13 cellular contexts compared by ENCODE assay signal in the genomic region with DNA sequence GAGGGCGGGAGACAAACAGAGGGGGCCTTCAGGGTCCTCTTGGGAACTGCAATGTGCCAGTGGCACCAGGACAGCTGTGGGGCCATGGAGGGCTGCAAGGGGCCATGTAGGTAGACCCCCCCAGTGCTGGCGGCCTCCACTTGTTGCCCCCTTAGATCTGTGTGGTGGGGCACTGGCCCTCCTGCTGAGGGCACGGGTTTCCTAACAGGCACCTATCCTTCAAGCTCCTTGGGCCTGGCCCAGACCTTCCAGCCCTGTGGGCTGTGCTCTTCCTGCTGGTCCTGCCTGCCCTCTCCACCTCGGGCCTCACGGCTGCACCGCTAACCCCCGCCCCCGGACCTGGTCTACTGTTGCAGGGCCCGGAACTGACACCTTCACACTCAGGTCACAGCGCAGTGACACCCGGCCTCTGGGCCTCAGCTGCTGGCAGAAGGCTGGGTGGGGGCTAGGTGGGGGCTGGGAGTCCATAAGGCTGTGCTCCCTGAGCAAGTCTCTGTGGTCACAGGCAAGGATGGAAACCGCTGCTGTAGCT. TPM values are rescaled to one million over a fixed set of nuclear protein-coding genes. Genes with fewer than 3 reads are reported as not detected.
DNase-seq lines count a peak whose midpoint lies in the region; ATAC-seq and TF ChIP-seq lines count a peak whose summit lies in the region.
"Had no signal": no experiment of that assay in that cellular context is flagged by ENCODE, and none has a peak within 500 bp of the region (broad histone marks: within the 10 kb centered on the region; RNA-seq: fewer than 3 reads in every experiment).

No MANE protein-coding gene starts in this region.

- no peak overlapping the region for H3K27ac ChIP-seq in left lung
- H3K27ac ChIP-seq in spleen, result peak overlapping the region in 7 of 8 donors; percentile 36 to 81 (median 71)
- H3K27ac ChIP-seq: A549, SK-N-MC had no signal

- no peaks in the 10 kb centered on the region for H3K27me3 Mint-ChIP-seq in activated CD8-positive, alpha-beta T cell treated with anti-CD3 and anti-CD28 coated beads for 36 hours
- H3K27me3 Mint-ChIP-seq in activated CD8-positive, alpha-beta T cell treated with anti-CD3 and anti-CD28 coated beads, Interleukin-2, amount 10 ng/mL, durations not matched to agents 7 days and 5 days (ENCODE audit: low read depth), result no peaks in the 10 kb centered on the region
- H3K27me3 Mint-ChIP-seq in activated CD8-positive, alpha-beta memory T cell treated with anti-CD3 and anti-CD28 coated beads, Interleukin-2, amount 10 ng/mL, durations not matched to agents 7 days and 5 days, result no peaks in the 10 kb centered on the region

- H3K36me3 Mint-ChIP-seq in activated CD8-positive, alpha-beta T cell treated with anti-CD3 and anti-CD28 coated beads for 36 hours (ENCODE audit: low read depth), result no peaks in the 10 kb centered on the region
- no peaks in the 10 kb centered on the region for H3K36me3 Mint-ChIP-seq in activated CD8-positive, alpha-beta T cell treated with anti-CD3 and anti-CD28 coated beads, Interleukin-2, amount 10 ng/mL, durations not matched to agents 7 days and 5 days (ENCODE audit: low read depth)
- no peaks in the 10 kb centered on the region for H3K36me3 Mint-ChIP-seq in activated CD8-positive, alpha-beta memory T cell treated with anti-CD3 and anti-CD28 coated beads, Interleukin-2, amount 10 ng/mL, durations not matched to agents 7 days and 5 days

- TF ChIP-seq CTCF in activated CD8-positive, alpha-beta T cell treated with anti-CD3 and anti-CD28 coated beads for 36 hours (IDR thresholded peaks at IDR 0.05), result no peak
- TF ChIP-seq CTCF in left lung (IDR thresholded peaks at IDR 0.05) (no peak), spleen (IDR thresholded peaks at IDR 0.05 in 8 of 11, conservative IDR thresholded peaks at IDR 0.05 in 3 of 11) (no peak)

- WGBS in spleen, 5 donors, result 71 to 89% (median 78%) methylated on average over 7 to 12 of the region's 12 CpGs

- H3K27ac Mint-ChIP-seq in activated CD8-positive, alpha-beta T cell treated with anti-CD3 and anti-CD28 coated beads for 36 hours, result no peak overlapping the region
- no peak overlapping the region for H3K27ac Mint-ChIP-seq in activated CD8-positive, alpha-beta T cell treated with anti-CD3 and anti-CD28 coated beads, Interleukin-2, amount 10 ng/mL, durations not matched to agents 7 days and 5 days
- H3K27ac Mint-ChIP-seq in activated CD8-positive, alpha-beta memory T cell treated with anti-CD3 and anti-CD28 coated beads, Interleukin-2, amount 10 ng/mL, durations not matched to agents 7 days and 5 days, result no peak overlapping the region

- POLR2A ChIA-PET in activated CD8-positive, alpha-beta T cell treated with anti-CD3 and anti-CD28 coated beads for 36 hours (lab: Charles Lee), result no interaction called here
- POLR2A ChIA-PET in activated CD8-positive, alpha-beta T cell treated with anti-CD3 and anti-CD28 coated beads, Interleukin-2, amount 10 ng/mL, durations not matched to agents 7 days and 5 days (lab: Charles Lee), result no interaction called here

- H3K4me3 ChIP-seq in left lung, result no peak overlapping the region
- no peak overlapping the region for H3K4me3 ChIP-seq in spleen
- H3K4me3 ChIP-seq: A549, SK-N-MC had no signal

- no peaks in the 10 kb centered on the region for H3K9me3 Mint-ChIP-seq in activated CD8-positive, alpha-beta T cell treated with anti-CD3 and anti-CD28 coated beads for 36 hours
- H3K9me3 Mint-ChIP-seq in activated CD8-positive, alpha-beta T cell treated with anti-CD3 and anti-CD28 coated beads, Interleukin-2, amount 10 ng/mL, durations not matched to agents 7 days and 5 days (ENCODE audit: insufficient read depth), result no peaks in the 10 kb centered on the region
- no peaks in the 10 kb centered on the region for H3K9me3 Mint-ChIP-seq in activated CD8-positive, alpha-beta memory T cell treated with anti-CD3 and anti-CD28 coated beads, Interleukin-2, amount 10 ng/mL, durations not matched to agents 7 days and 5 days (ENCODE audit: low read depth)

- peaks cover 0 to 9% of the 10 kb centered on the region in 2 donors for H3K4me1 ChIP-seq in left lung
- H3K4me1 ChIP-seq in spleen, result peaks cover 7 to 58% (median 34%) of the 10 kb centered on the region in 6 donors
- H3K4me1 ChIP-seq: A549 had no signal

- TF ChIP-seq POLR2A in spleen (IDR thresholded peaks at IDR 0.05), result no peak

- peaks cover 9% of the 10 kb centered on the region for H3K4me1 Mint-ChIP-seq in activated CD8-positive, alpha-beta T cell treated with anti-CD3 and anti-CD28 coated beads for 36 hours (ENCODE audit: low read depth)
- peaks cover 15% of the 10 kb centered on the region for H3K4me1 Mint-ChIP-seq in activated CD8-positive, alpha-beta T cell treated with anti-CD3 and anti-CD28 coated beads, Interleukin-2, amount 10 ng/mL, durations not matched to agents 7 days and 5 days (ENCODE audit: low read depth)
- peaks cover 9% of the 10 kb centered on the region for H3K4me1 Mint-ChIP-seq in activated CD8-positive, alpha-beta memory T cell treated with anti-CD3 and anti-CD28 coated beads, Interleukin-2, amount 10 ng/mL, durations not matched to agents 7 days and 5 days

- H3K4me3 Mint-ChIP-seq in activated CD8-positive, alpha-beta T cell treated with anti-CD3 and anti-CD28 coated beads for 36 hours, result no peak overlapping the region
- no peak overlapping the region for H3K4me3 Mint-ChIP-seq in activated CD8-positive, alpha-beta T cell treated with anti-CD3 and anti-CD28 coated beads, Interleukin-2, amount 10 ng/mL, durations not matched to agents 7 days and 5 days
- no peak overlapping the region for H3K4me3 Mint-ChIP-seq in activated CD8-positive, alpha-beta memory T cell treated with anti-CD3 and anti-CD28 coated beads, Interleukin-2, amount 10 ng/mL, durations not matched to agents 7 days and 5 days

- CTCF ChIA-PET in activated CD8-positive, alpha-beta T cell treated with anti-CD3 and anti-CD28 coated beads for 36 hours (lab: Charles Lee), result interaction anchor here (1.5 to 1.8 kb wide), 2 partner anchors 12 to 155 kb away, joined by 3 to 13 read pairs; a partner anchor contains a TSS
- CTCF ChIA-PET in activated CD8-positive, alpha-beta T cell treated with anti-CD3 and anti-CD28 coated beads, Interleukin-2, amount 10 ng/mL, durations not matched to agents 7 days and 5 days (lab: Charles Lee), result interaction anchor here (1.3 to 3.1 kb wide), 4 partner anchors 12 to 94 kb away, joined by 3 to 29 read pairs (median 8); no protein-coding TSS in a partner anchor
- CTCF ChIA-PET in activated CD8-positive, alpha-beta memory T cell treated with anti-CD3 and anti-CD28 coated beads, Interleukin-2, amount 10 ng/mL, durations not matched to agents 7 days and 5 days (lab: Charles Lee), result interaction anchor here (1.2 to 4.3 kb wide), 5 partner anchors 31 to 94 kb away, joined by 4 to 33 read pairs (median 11); no protein-coding TSS in a partner anchor

- no peaks in the 10 kb centered on the region for H3K27me3 ChIP-seq in left lung
- H3K27me3 ChIP-seq in spleen (replicated peaks in 1 of 7), result no peaks in the 10 kb centered on the region

- peak; percentile 45 for ATAC-seq in activated CD8-positive, alpha-beta T cell treated with anti-CD3 and anti-CD28 coated beads for 36 hours
- no peak for ATAC-seq in activated CD8-positive, alpha-beta T cell treated with anti-CD3 and anti-CD28 coated beads, Interleukin-2, amount 10 ng/mL, durations not matched to agents 7 days and 5 days
- ATAC-seq in activated CD8-positive, alpha-beta memory T cell treated with anti-CD3 and anti-CD28 coated beads, Interleukin-2, amount 10 ng/mL, durations not matched to agents 7 days and 5 days, result no peak
- no peak for ATAC-seq in left lung
- ATAC-seq in GM18907 (IDR thresholded peaks at IDR 0.05; ENCODE audit: unreplicated experiment), result no peak

- H3K9me3 ChIP-seq in left lung (no peaks in the 10 kb centered on the region), spleen (no peaks in the 10 kb centered on the region)
- H3K9me3 ChIP-seq: A549 had no signal

- intact Hi-C loops in activated CD8-positive, alpha-beta T cell treated with anti-CD3 and anti-CD28 coated beads for 36 hours (cut with micrococcal nuclease), result no loop called here
- intact Hi-C loops in left lung (cut with DNase I), result no loop called here
- intact Hi-C loops in spleen (cut with DNase I; ENCODE audit: low total_unique reads), result no loop called here

- DNase-seq in activated CD8-positive, alpha-beta T cell treated with anti-CD3 and anti-CD28 coated beads for 36 hours, result peak; percentile 49
- DNase-seq in activated CD8-positive, alpha-beta T cell treated with anti-CD3 and anti-CD28 coated beads, Interleukin-2, amount 10 ng/mL, durations not matched to agents 7 days and 5 days, result no peak
- peak; percentile 43 for DNase-seq in activated CD8-positive, alpha-beta memory T cell treated with anti-CD3 and anti-CD28 coated beads, Interleukin-2, amount 10 ng/mL, durations not matched to agents 7 days and 5 days
- DNase-seq in left lung, result peak; percentile 29 to 74
- DNase-seq in spleen, result peak; percentile 90
- no peak for DNase-seq in NCI-H2029 (lab: John Stamatoyannopoulos, UW)
- DNase-seq in HT-29 (ENCODE audit: low spot score), result no peak
- DNase-seq: KG1, NCI-H1105 treated with DMSO at 0.1 percent for 48 hours, retina had no signal

- no peaks in the 10 kb centered on the region for H3K36me3 ChIP-seq in left lung
- no peaks in the 10 kb centered on the region for H3K36me3 ChIP-seq in spleen

RNA-seq across cellular contexts. Expression of a gene that starts 12.6 kb away (rescaled TPM):
- 1 to 10 TPM; 1.2 to 1.5 TPM for total RNA-seq in activated CD8-positive, alpha-beta T cell treated with anti-CD3 and anti-CD28 coated beads for 36 hours
- total RNA-seq in activated CD8-positive, alpha-beta T cell treated with anti-CD3 and anti-CD28 coated beads, Interleukin-2, amount 10 ng/mL, durations not matched to agents 7 days and 5 days, result 1 to 10 TPM; 3.6 to 4.0 TPM
- 1 to 10 TPM; 3.2 to 4.2 TPM for total RNA-seq in activated CD8-positive, alpha-beta memory T cell treated with anti-CD3 and anti-CD28 coated beads, Interleukin-2, amount 10 ng/mL, durations not matched to agents 7 days and 5 days
- total RNA-seq in left lung (1 to 10 TPM; 2.0 to 3.1 TPM), spleen (1 to 10 TPM; 2.5 to 7.1 (median 3.6) TPM)
- polyA plus RNA-seq in spleen, result 1 to 10 TPM; 1.9 to 3.1 (median 2.1) TPM
- not detected in 2 replicates for total RNA-seq in HT-29 (2014; rRNA removed; shearing (Covaris generic))

Comparison
In these comparisons a context has a peak if more than half of its experiments do, and no peak if none do; other contexts are left out.
1. DNase-seq: peak in activated CD8-positive, alpha-beta T cell treated with anti-CD3 and anti-CD28 coated beads for 36 hours (single experiment), activated CD8-positive, alpha-beta memory T cell treated with anti-CD3 and anti-CD28 coated beads, Interleukin-2, amount 10 ng/mL, durations not matched to agents 7 days and 5 days (single experiment), left lung (2 of 2) and spleen (single experiment); none in activated CD8-positive, alpha-beta T cell treated with anti-CD3 and anti-CD28 coated beads, Interleukin-2, amount 10 ng/mL, durations not matched to agents 7 days and 5 days (single experiment), NCI-H2029 (single experiment) and HT-29 (single experiment).
2. H3K27ac ChIP-seq: peak in spleen (7 of 8); none in left lung (0 of 2).